28 cellular contexts compared by ENCODE assay signal in the genomic region with DNA sequence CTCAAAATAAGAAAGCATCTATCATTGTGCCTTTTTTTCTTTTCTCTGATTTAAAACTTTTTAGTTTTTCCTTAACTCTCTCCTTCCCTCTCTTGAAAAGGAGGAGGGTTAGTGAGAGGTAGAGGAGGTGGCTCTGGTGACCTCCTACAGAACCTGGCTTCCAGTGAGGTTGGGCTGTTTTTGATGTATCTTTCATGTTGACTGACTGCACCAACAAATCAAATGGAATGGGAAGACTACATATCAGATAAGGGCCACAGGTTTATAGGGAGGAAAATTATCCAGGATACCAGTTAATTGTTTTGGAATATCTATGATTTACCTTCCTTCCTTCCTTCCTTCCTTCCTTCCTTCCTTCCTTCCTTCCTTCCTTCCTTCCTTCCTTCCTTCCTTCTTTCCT.
"Had no signal": no experiment of that assay in that cellular context is flagged by ENCODE, and none has a peak within 500 bp of the region (broad histone marks: within the 10 kb centered on the region; RNA-seq: fewer than 3 reads in every experiment).

No MANE protein-coding gene starts in this region.

- H3K4me1 Mint-ChIP-seq: nephron; stimulated activated effector memory CD8-positive, alpha-beta T cell treated with anti-CD3 and anti-CD28 coated beads, Interleukin-12 subunit alpha, Interleukin-12 subunit beta, amount 100 ng/mL, for 72 hours had no signal

- H3K27ac ChIP-seq: neutrophil, pancreas, psoas muscle, right lobe of liver, sigmoid colon, stomach, thoracic aorta, thyroid gland, tibial nerve, upper lobe of left lung, vagina had no signal

- H3K27me3 Mint-ChIP-seq: naive thymus-derived CD4-positive, alpha-beta T cell; stimulated activated naive B cell treated with anti-CD40 and anti-IgM and Interleukin-4, amounts not matched to agents 10 μg/mL and 1 μg/mL and 100 μg/mL, for 72 hours; stimulated activated naive CD8-positive, alpha-beta T cell treated with anti-CD3 and anti-CD28 coated beads, Interleukin-15, Interleukin-2, amounts not matched to agents 100 ng/mL and 50 ng/mL, for 24 hours had no signal

- H3K4me1 ChIP-seq: pancreas, psoas muscle, upper lobe of left lung had no signal

- H3K4me3 ChIP-seq: pancreas, psoas muscle, right lobe of liver, sigmoid colon, stomach, thoracic aorta, thyroid gland, tibial nerve, upper lobe of left lung, vagina had no signal

- H3K27me3 ChIP-seq: neutrophil, pancreas, right lobe of liver, sigmoid colon, stomach, thyroid gland, tibial nerve, upper lobe of left lung, vagina had no signal

- FAIRE-seq: pancreas, small intestine, urothelium cell line had no signal

- DNase-seq: naive thymus-derived CD4-positive, alpha-beta T cell; natural killer cell; nucleus accumbens; pancreas; psoas muscle; right cardiac atrium; right lobe of liver; sigmoid colon; small intestine; stimulated activated CD4-positive, alpha-beta T cell treated with anti-CD3 and anti-CD28 coated beads, Interleukin-15, amount 100 ng/mL, for 24 hours; stimulated activated CD4-positive, alpha-beta T cell treated with anti-CD3 and anti-CD28 coated beads, Interleukin-2, amount 100 ng/mL, for 24 hours; stimulated activated CD4-positive, alpha-beta T cell treated with anti-CD3 and anti-CD28 coated beads, Interleukin-2, amount 100 ng/mL, for 48 hours; stimulated activated CD4-positive, alpha-beta T cell treated with anti-CD3 and anti-CD28 coated beads, Interleukin-4, amount 100 ng/mL, for 24 hours; stimulated activated naive B cell treated with anti-CD40 and anti-IgM and Interleukin-4, amounts not matched to agents 10 μg/mL and 1 μg/mL and 100 μg/mL, for 72 hours; stimulated activated naive CD4-positive, alpha-beta T cell treated with Interleukin-2 at 50 U/mL for 16 hours; stomach; thyroid gland; trophoblast cell; upper lobe of left lung had no signal

- H3K9me3 Mint-ChIP-seq: nephron; stimulated activated effector memory CD8-positive, alpha-beta T cell treated with anti-CD3 and anti-CD28 coated beads, Interleukin-12 subunit alpha, Interleukin-12 subunit beta, amount 100 ng/mL, for 72 hours had no signal

- H3K36me3 Mint-ChIP-seq: stimulated activated effector memory CD8-positive, alpha-beta T cell treated with anti-CD3 and anti-CD28 coated beads, Interleukin-12 subunit alpha, Interleukin-12 subunit beta, amount 100 ng/mL, for 72 hours had no signal

- H3K36me3 ChIP-seq: neutrophil, pancreas, right lobe of liver, sigmoid colon, thoracic aorta, thyroid gland, tibial nerve, upper lobe of left lung, vagina had no signal

- H3K27ac Mint-ChIP-seq: natural killer cell; nephron; stimulated activated effector memory CD8-positive, alpha-beta T cell treated with anti-CD3 and anti-CD28 coated beads, Interleukin-12 subunit alpha, Interleukin-12 subunit beta, amount 100 ng/mL, for 72 hours; stimulated activated naive CD8-positive, alpha-beta T cell treated with anti-CD3 and anti-CD28 coated beads, Interleukin-15, Interleukin-2, amounts not matched to agents 100 ng/mL and 50 ng/mL, for 24 hours had no signal

- H3K4me3 Mint-ChIP-seq: naive thymus-derived CD4-positive, alpha-beta T cell; natural killer cell; nephron; neural crest cell; stimulated activated effector memory CD8-positive, alpha-beta T cell treated with anti-CD3 and anti-CD28 coated beads, Interleukin-12 subunit alpha, Interleukin-12 subunit beta, amount 100 ng/mL, for 72 hours; stimulated activated naive B cell treated with anti-CD40 and anti-IgM and Interleukin-4, amounts not matched to agents 10 μg/mL and 1 μg/mL and 100 μg/mL, for 72 hours; stimulated activated naive CD8-positive, alpha-beta T cell treated with anti-CD3 and anti-CD28 coated beads, Interleukin-15, Interleukin-2, amounts not matched to agents 100 ng/mL and 50 ng/mL, for 24 hours had no signal

- H3K9me3 ChIP-seq: neutrophil, pancreas, psoas muscle, right lobe of liver, sigmoid colon, stomach, thoracic aorta, thyroid gland, tibial nerve, upper lobe of left lung, vagina had no signal
